In genomic region chr20:25254986-25255680, GRCh38 we compare ENCODE assay signal across 10 cellular contexts. TPM values are rescaled to one million over a fixed set of nuclear protein-coding genes. Genes with fewer than 3 reads are reported as not detected.
DNase-seq lines count a peak whose midpoint lies in the region; ATAC-seq and TF ChIP-seq lines count a peak whose summit lies in the region.
"Had no signal": no experiment of that assay in that cellular context is flagged by ENCODE, and none has a peak within 500 bp of the region (broad histone marks: within the 10 kb centered on the region; RNA-seq: fewer than 3 reads in every experiment).

No MANE protein-coding gene starts in this region.

- no peak for ATAC-seq in GM18517 (IDR thresholded peaks at IDR 0.05; ENCODE audit: unreplicated experiment)

- peak; percentile 53 for DNase-seq in activated CD8-positive, alpha-beta memory T cell treated with anti-CD3 and anti-CD28 coated beads for 24 hours
- DNase-seq in activated CD8-positive, alpha-beta memory T cell treated with anti-CD3 and anti-CD28 coated beads, Interleukin-2, amount 50 U/mL, for 48 hours, result no peak
- no peak for DNase-seq in esophagus squamous epithelium (lab: John Stamatoyannopoulos, UW)
- DNase-seq in ureter (ENCODE audit: low spot score), result peak; percentile 75
- no peak for DNase-seq in NCI-H128 (lab: John Stamatoyannopoulos, UW; ENCODE audit: unreplicated experiment)
- DNase-seq in middle frontal gyrus (ENCODE audit: extremely low spot score, low spot score), result no peak
- DNase-seq: uterus had no signal

- H3K4me3 ChIP-seq in esophagus squamous epithelium, result no peak overlapping the region
- peak overlapping the region in 1 of 2 donors; percentile 0 for H3K4me3 ChIP-seq in mucosa of rectum (ENCODE audit: low read length in 2 of 2)
- H3K4me3 ChIP-seq: uterus had no signal

- WGBS in esophagus squamous epithelium, 2 donors, result 79 to 83% methylated on average over 5 to 7 of the region's 12 CpGs

- intact Hi-C loops in esophagus squamous epithelium (cut with DNase I), result no loop called here

- H3K36me3 ChIP-seq in esophagus squamous epithelium (peaks cover 0 to 45% (median 0%) of the 10 kb centered on the region in 3 donors), mucosa of rectum (ENCODE audit: control insufficient read depth in 2 of 2, insufficient read depth in 2 of 2, low read length in 2 of 2) (peaks cover 4 to 29% of the 10 kb centered on the region in 2 donors)
- H3K36me3 ChIP-seq: uterus had no signal

- no peaks in the 10 kb centered on the region for H3K9me3 ChIP-seq in esophagus squamous epithelium
- no peaks in the 10 kb centered on the region for H3K9me3 ChIP-seq in mucosa of rectum (ENCODE audit: control insufficient read depth in 2 of 2, low read length in 2 of 2)
- H3K9me3 ChIP-seq: uterus had no signal

- no peak for TF ChIP-seq POLR2A in esophagus squamous epithelium (IDR thresholded peaks at IDR 0.05)

- H3K4me1 ChIP-seq in esophagus squamous epithelium (peaks cover 5 to 84% (median 37%) of the 10 kb centered on the region in 3 donors), mucosa of rectum (ENCODE audit: control insufficient read depth in 2 of 2, insufficient read depth in 2 of 2, low read length in 2 of 2) (peaks cover 37 to 81% of the 10 kb centered on the region in 2 donors)

- H3K27ac ChIP-seq in esophagus squamous epithelium (peak overlapping the region; percentile 63 to 95 (median 78)), mucosa of rectum (ENCODE audit: low read depth in 2 of 2, low read length in 2 of 2) (peak overlapping the region; percentile 61 to 94)
- H3K27ac ChIP-seq: KMS-11, uterus had no signal

- H3K27me3 ChIP-seq in esophagus squamous epithelium (no peaks in the 10 kb centered on the region), mucosa of rectum (ENCODE audit: control insufficient read depth in 2 of 2, insufficient read depth in 2 of 2, low read length in 2 of 2) (no peaks in the 10 kb centered on the region)
- H3K27me3 ChIP-seq: uterus had no signal

- TF ChIP-seq CTCF in esophagus squamous epithelium (IDR thresholded peaks at IDR 0.05), result peak in 1 of 6 experiments; percentile 9

- H3K9ac ChIP-seq in mucosa of rectum (ENCODE audit: low read depth in 1 of 2, low read length in 2 of 2), result peak overlapping the region in 1 of 2 donors; percentile 72
- H3K9ac ChIP-seq: KMS-11 had no signal

RNA-seq across cellular contexts. Expression of gene PYGB, which starts 7.2 kb away (rescaled TPM):
- total RNA-seq in esophagus squamous epithelium, result 100 to 1,000 TPM in 2 of 4 donors, 10 to 100 TPM in 2; 70.8 to 127 (median 95.6) TPM
- 109 TPM for total RNA-seq in ureter

RNA-seq across cellular contexts. Expression of gene ENTPD6, which starts 59.6 kb away (rescaled TPM):
- total RNA-seq in esophagus squamous epithelium, result 10 to 100 TPM; 26.5 to 48.4 (median 40.2) TPM
- 53.3 TPM for total RNA-seq in ureter

Comparison
In these comparisons a context has a peak if more than half of its experiments do, and no peak if none do; other contexts are left out.
1. DNase-seq: peak in activated CD8-positive, alpha-beta memory T cell treated with anti-CD3 and anti-CD28 coated beads for 24 hours (single experiment) and ureter (single experiment); none in activated CD8-positive, alpha-beta memory T cell treated with anti-CD3 and anti-CD28 coated beads, Interleukin-2, amount 50 U/mL, for 48 hours (single experiment), esophagus squamous epithelium (single experiment), NCI-H128 (single experiment) and middle frontal gyrus (single experiment).